ENCODE assay signal across 8 cellular contexts in the genomic region with DNA sequence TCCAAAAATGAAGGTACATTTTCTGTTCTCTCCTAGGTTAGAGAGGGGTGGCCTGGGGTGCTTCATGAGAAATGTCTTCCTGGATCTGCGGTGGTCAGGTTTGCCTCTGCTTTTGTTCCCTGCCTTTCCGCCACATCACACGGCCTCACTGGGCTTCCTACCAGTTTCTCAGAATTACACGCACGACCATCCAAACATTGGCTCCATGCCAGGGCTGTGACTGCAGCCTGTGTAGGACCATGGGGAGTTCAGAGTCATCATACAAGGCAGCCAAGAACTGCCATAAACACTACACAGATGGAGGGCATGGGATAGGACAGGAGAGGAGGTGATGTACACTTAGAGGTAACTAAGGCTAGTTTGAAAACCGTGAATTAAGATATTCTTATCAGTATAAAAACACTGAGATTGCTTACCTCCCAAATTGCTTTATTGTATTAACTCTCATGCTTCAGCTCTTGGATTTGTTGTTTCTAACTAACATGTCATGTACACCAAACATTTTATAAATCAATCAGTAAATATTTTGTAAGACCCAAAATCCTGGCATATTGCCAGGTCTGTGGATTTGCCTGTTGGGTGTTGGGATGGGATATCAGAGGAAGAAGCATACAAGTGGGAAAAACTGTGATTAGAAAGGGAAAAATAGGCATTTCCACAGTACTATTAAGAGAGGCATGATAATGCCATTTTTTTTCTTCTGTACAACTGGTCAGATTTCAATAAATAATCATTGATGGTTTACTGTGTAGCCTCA. TPM values are rescaled to one million over a fixed set of nuclear protein-coding genes. Genes with fewer than 3 reads are reported as not detected.
DNase-seq lines count a peak whose midpoint lies in the region; ATAC-seq and TF ChIP-seq lines count a peak whose summit lies in the region.

No MANE protein-coding gene starts in this region.

- ATAC-seq in activated naive CD8-positive, alpha-beta T cell treated with anti-CD3 and anti-CD28 coated beads, Interleukin-2, amount 50 U/mL, for 24 hours, result peak; percentile 52
- no peak for ATAC-seq in left colon
- no peak for ATAC-seq in HG02852 (IDR thresholded peaks at IDR 0.05; ENCODE audit: unreplicated experiment)
- no peak for ATAC-seq in GM18505 (IDR thresholded peaks at IDR 0.05; ENCODE audit: unreplicated experiment)
- ATAC-seq in HG03025 (IDR thresholded peaks at IDR 0.05; ENCODE audit: low FRiP score, unreplicated experiment), result no peak

- no peaks in the 10 kb centered on the region for H3K9me3 Mint-ChIP-seq in activated naive CD8-positive, alpha-beta T cell treated with anti-CD3 and anti-CD28 coated beads, Interleukin-2, amount 50 U/mL, for 24 hours

- H3K4me1 Mint-ChIP-seq in activated naive CD8-positive, alpha-beta T cell treated with anti-CD3 and anti-CD28 coated beads, Interleukin-2, amount 50 U/mL, for 24 hours, result peaks cover 7% of the 10 kb centered on the region

- intact Hi-C loops in left colon (cut with DNase I, micrococcal nuclease), result no loop called here

- peaks cover 4% of the 10 kb centered on the region for H3K36me3 Mint-ChIP-seq in activated naive CD8-positive, alpha-beta T cell treated with anti-CD3 and anti-CD28 coated beads, Interleukin-2, amount 50 U/mL, for 24 hours (ENCODE audit: low read depth)

- TF ChIP-seq EP300 in Ishikawa (IDR thresholded peaks at IDR 0.05; ENCODE audit: borderline replicate concordance), result no peak

- TF ChIP-seq RAD21 in Ishikawa (IDR thresholded peaks at IDR 0.05; ENCODE audit: low read depth), result no peak

- no peak overlapping the region for H3K4me3 Mint-ChIP-seq in activated naive CD8-positive, alpha-beta T cell treated with anti-CD3 and anti-CD28 coated beads, Interleukin-2, amount 50 U/mL, for 24 hours

- no peaks in the 10 kb centered on the region for H3K27me3 Mint-ChIP-seq in activated naive CD8-positive, alpha-beta T cell treated with anti-CD3 and anti-CD28 coated beads, Interleukin-2, amount 50 U/mL, for 24 hours

- DNase-seq in AG08395 (ENCODE audit: low spot score) (peak; percentile 10), left colon (peak; percentile 42 to 57), NCI-H1694 (lab: John Stamatoyannopoulos, UW) (no peak)
- peak; percentile 33 for DNase-seq in activated naive CD8-positive, alpha-beta T cell treated with anti-CD3 and anti-CD28 coated beads, Interleukin-2, amount 50 U/mL, for 24 hours

- TF ChIP-seq POLR2A in GM18505 (IDR thresholded peaks at IDR 0.05; ENCODE audit: borderline replicate concordance, extremely low read depth, insufficient read depth, insufficient read length), result no peak

- H3K27ac Mint-ChIP-seq in activated naive CD8-positive, alpha-beta T cell treated with anti-CD3 and anti-CD28 coated beads, Interleukin-2, amount 50 U/mL, for 24 hours, result no peak overlapping the region

TF ChIP-seq in Ishikawa, 13 proteins besides CTCF, POLR2A, EP300 and RAD21:
- TF ChIP-seq NFIC (IDR thresholded peaks at IDR 0.05) (peak; percentile 67), CREB1 (IDR thresholded peaks at IDR 0.05; ENCODE audit: low read depth) (no peak)

RNA-seq across cellular contexts. Expression of gene CDADC1, which starts 45.2 kb away (rescaled TPM):
- total RNA-seq in left colon, result 1 to 10 TPM; 6.5 to 7.1 TPM
